ENCODE assay signal across 11 cellular contexts in genomic region chr6:112618796-112619195, GRCh38.
DNase-seq lines count a peak whose midpoint lies in the region; TF ChIP-seq lines count a peak whose summit lies in the region.
"Had no signal": no experiment of that assay in that cellular context is flagged by ENCODE, and none has a peak within 500 bp of the region (broad histone marks: within the 10 kb centered on the region; RNA-seq: fewer than 3 reads in every experiment).

No MANE protein-coding gene starts in this region.

- intact Hi-C loops in prostate gland (cut with DNase I), result no loop called here

- WGBS in prostate gland, result 84% methylated on average over 3 of the region's 3 CpGs

- TF ChIP-seq CTCF in NB4 (IDR thresholded peaks at IDR 0.05; ENCODE audit: low read depth, low read length) (no peak), epithelial cell of proximal tubule (conservative IDR thresholded peaks at IDR 0.05; ENCODE audit: low read depth, low read length) (peak; percentile 33), retinal pigment epithelial cell (conservative IDR thresholded peaks at IDR 0.05; ENCODE audit: low read depth, low read length) (peak; percentile 29), prostate gland (IDR thresholded peaks at IDR 0.05) (no peak)

- no peaks in the 10 kb centered on the region for H3K36me3 ChIP-seq in prostate gland

- DNase-seq in NCI-H526 (lab: John Stamatoyannopoulos, UW), result peak; percentile 6 to 25
- DNase-seq in NCI-H526 treated with DMSO at 0.1 percent for 48 hours (lab: John Stamatoyannopoulos, UW), result no peak
- DNase-seq in NB4 (ENCODE audit: low read depth), result peak; percentile 12
- no peak for DNase-seq in epithelial cell of proximal tubule (ENCODE audit: low read depth)
- DNase-seq in retinal pigment epithelial cell (ENCODE audit: low read depth), result no peak
- DNase-seq in prostate gland (ENCODE audit: low spot score), result no peak
- no peak for DNase-seq in NOMO-1 treated with DMSO at 0.1 percent for 48 hours (lab: John Stamatoyannopoulos, UW; ENCODE audit: unreplicated experiment)
- no peak for DNase-seq in SHP77 treated with DMSO at 0.1 percent for 48 hours (lab: John Stamatoyannopoulos, UW)
- DNase-seq: mesenchymal stem cell; stimulated activated naive CD4-positive, alpha-beta T cell had no signal

- TF ChIP-seq POLR2A in NB4 (IDR thresholded peaks at IDR 0.05; ENCODE audit: extremely low read depth, insufficient read length) (no peak), prostate gland (IDR thresholded peaks at IDR 0.05) (no peak)

- H3K27me3 ChIP-seq in prostate gland (replicated peaks; ENCODE audit: insufficient read depth), result no peaks in the 10 kb centered on the region

- H3K4me3 ChIP-seq in NB4 (ENCODE audit: low read depth, low read length) (no peak overlapping the region), epithelial cell of proximal tubule (ENCODE audit: low read depth, low read length) (no peak overlapping the region), retinal pigment epithelial cell (ENCODE audit: low read length) (no peak overlapping the region), prostate gland (no peak overlapping the region)

- H3K4me1 ChIP-seq in prostate gland (replicated peaks), result no peaks in the 10 kb centered on the region

- no peaks in the 10 kb centered on the region for H3K9me3 ChIP-seq in prostate gland

- H3K27ac ChIP-seq in prostate gland, result no peak overlapping the region
- H3K27ac ChIP-seq: KMS-11 had no signal

Comparison
In these comparisons a context has a peak if more than half of its experiments do, and no peak if none do; other contexts are left out.
1. DNase-seq: peak in NCI-H526 (2 of 2) and NB4 (single experiment); none in NCI-H526 treated with DMSO at 0.1 percent for 48 hours (single experiment), epithelial cell of proximal tubule (single experiment), retinal pigment epithelial cell (single experiment), prostate gland (single experiment), NOMO-1 treated with DMSO at 0.1 percent for 48 hours (single experiment) and SHP77 treated with DMSO at 0.1 percent for 48 hours (single experiment).
2. CTCF ChIP-seq: peak in epithelial cell of proximal tubule (single experiment) and retinal pigment epithelial cell (single experiment); none in NB4 (single experiment) and prostate gland (0 of 4).